Comparison of ENCODE assay signal across 32 cellular contexts in genomic region chr5:95114902-95115301, GRCh38.
"Had no signal": no experiment of that assay in that cellular context is flagged by ENCODE, and none has a peak within 500 bp of the region (broad histone marks: within the 10 kb centered on the region; RNA-seq: fewer than 3 reads in every experiment).

No MANE protein-coding gene starts in this region.

- H3K4me3 ChIP-seq: adrenal gland, ascending aorta, body of pancreas, breast epithelium, cardiac muscle cell had no signal

- H3K27ac ChIP-seq: adrenal gland, ascending aorta, body of pancreas, brain microvascular endothelial cell, breast epithelium, cardiac muscle cell had no signal

- ATAC-seq: activated naive CD4-positive, alpha-beta T cell treated with anti-CD3 and anti-CD28 coated beads, Interleukin-2, amount 50 U/mL, for 72 hours; activated naive CD8-positive, alpha-beta T cell treated with anti-CD3 and anti-CD28 coated beads, Interleukin-2, amount 50 U/mL, for 24 hours; activated T-cell treated with anti-CD3 and anti-CD28 coated beads, Interleukin-2, amount 50 U/mL, for 4 hours; activated T-cell treated with anti-CD3 and anti-CD28 coated beads, Interleukin-2, amount 50 U/mL, for 72 hours; activated T-helper 17 cell treated with anti-CD3 and anti-CD28 coated beads, Interleukin-2, amount 50 U/mL, for 72 hours; body of pancreas had no signal

- DNase-seq: activated effector memory CD4-positive, alpha-beta T cell treated with anti-CD3 and anti-CD28 coated beads, Interleukin-2, amount 50 U/mL, for 16 hours; activated effector memory CD4-positive, alpha-beta T cell treated with Interleukin-2 at 50 U/mL for 16 hours; activated gamma-delta T cell; activated gamma-delta T cell treated with Interleukin-2 at 50 U/mL for 16 hours; activated naive CD4-positive, alpha-beta T cell; activated naive CD4-positive, alpha-beta T cell treated with anti-CD3 and anti-CD28 coated beads for 36 hours; activated naive CD4-positive, alpha-beta T cell treated with anti-CD3 and anti-CD28 coated beads, Interleukin-2, amount 10 ng/mL, durations not matched to agents 7 days and 5 days; activated naive CD4-positive, alpha-beta T cell treated with anti-CD3 and anti-CD28 coated beads, Interleukin-2, amount 50 U/mL, for 16 hours; activated naive CD4-positive, alpha-beta T cell treated with Interleukin-2 at 50 U/mL for 16 hours; activated naive CD8-positive, alpha-beta T cell treated with anti-CD3 and anti-CD28 coated beads for 36 hours; activated naive CD8-positive, alpha-beta T cell treated with anti-CD3 and anti-CD28 coated beads, Interleukin-2, amount 10 ng/mL, durations not matched to agents 7 days and 5 days; activated naive CD8-positive, alpha-beta T cell treated with anti-CD3 and anti-CD28 coated beads, Interleukin-2, amount 50 U/mL, for 24 hours; activated T-cell treated with anti-CD3 and anti-CD28 coated beads, Interleukin-2, amount 50 U/mL, for 1 hour; activated T-cell treated with anti-CD3 and anti-CD28 coated beads, Interleukin-2, amount 50 U/mL, for 24 hours; activated T-cell treated with anti-CD3 and anti-CD28 coated beads, Interleukin-2, amount 50 U/mL, for 4 hours; activated T-cell treated with anti-CD3 and anti-CD28 coated beads, Interleukin-2, amount 50 U/mL, for 48 hours; activated T-cell treated with anti-CD3 and anti-CD28 coated beads, Interleukin-2, amount 50 U/mL, for 72 hours; adrenal gland; amniotic stem cell; amygdala; anterior cingulate cortex; aorta; body of pancreas; brain microvascular endothelial cell; caudate nucleus; central memory CD4-positive, alpha-beta T cell; cerebellar nuclear complex had no signal

- H3K36me3 ChIP-seq: adrenal gland, ascending aorta, brain microvascular endothelial cell, cardiac muscle cell had no signal

- H3K4me1 ChIP-seq: adrenal gland, ascending aorta, body of pancreas, breast epithelium had no signal

- H3K27me3 ChIP-seq: adrenal gland, ascending aorta, body of pancreas, brain microvascular endothelial cell, breast epithelium, cardiac muscle cell had no signal

- H3K9me3 ChIP-seq: adrenal gland, ascending aorta, body of pancreas had no signal
